In genomic region chr1:206723500-206724472, GRCh38 we compare ENCODE assay signal across 10 cellular contexts. TPM values are rescaled to one million over a fixed set of nuclear protein-coding genes. Genes with fewer than 3 reads are reported as not detected.
DNase-seq lines count a peak whose midpoint lies in the region; ATAC-seq and TF ChIP-seq lines count a peak whose summit lies in the region.
"Had no signal": no experiment of that assay in that cellular context is flagged by ENCODE, and none has a peak within 500 bp of the region (broad histone marks: within the 10 kb centered on the region; RNA-seq: fewer than 3 reads in every experiment).

No MANE protein-coding gene starts in this region.

- H3K36me3 Mint-ChIP-seq in activated naive CD4-positive, alpha-beta T cell treated with anti-CD3 and anti-CD28 coated beads, Interleukin-2, amount 10 ng/mL, durations not matched to agents 7 days and 5 days, result peaks cover under 1% of the 10 kb centered on the region

- CTCF ChIA-PET in activated naive CD4-positive, alpha-beta T cell treated with anti-CD3 and anti-CD28 coated beads, Interleukin-2, amount 10 ng/mL, durations not matched to agents 7 days and 5 days (lab: Charles Lee), result interaction anchor here (0.6 to 14.7 kb wide), 13 partner anchors 9 to 257 kb away, joined by 3 to 233 read pairs (median 5); no protein-coding TSS in a partner anchor

- H3K27me3 Mint-ChIP-seq in activated naive CD4-positive, alpha-beta T cell treated with anti-CD3 and anti-CD28 coated beads, Interleukin-2, amount 10 ng/mL, durations not matched to agents 7 days and 5 days, result no peaks in the 10 kb centered on the region

- no peak for TF ChIP-seq CTCF in cardiac fibroblast (IDR thresholded peaks at IDR 0.05; ENCODE audit: low read depth, low read length)
- peak in 1 of 4 donors; percentile 19 for TF ChIP-seq CTCF in right lobe of liver (IDR thresholded peaks at IDR 0.05)
- TF ChIP-seq CTCF in uterus (IDR thresholded peaks at IDR 0.05), result peak in 1 of 4 experiments; percentile 23

- no peak for DNase-seq in activated naive CD4-positive, alpha-beta T cell treated with anti-CD3 and anti-CD28 coated beads, Interleukin-2, amount 10 ng/mL, durations not matched to agents 7 days and 5 days
- DNase-seq in activated naive CD4-positive, alpha-beta T cell (lab: John Stamatoyannopoulos, UW), result no peak
- DNase-seq in cardiac fibroblast (ENCODE audit: low read depth in 2 of 2) (peak; percentile 84 to 94), right lobe of liver (peak; percentile 77 to 81 (median 80)), uterus (peak; percentile 54 to 65), activated gamma-delta T cell treated with Interleukin-2 at 50 U/mL for 16 hours (no peak), NCI-H446 (lab: John Stamatoyannopoulos, UW) (no peak)

- peaks cover 32% of the 10 kb centered on the region for H3K4me1 Mint-ChIP-seq in activated naive CD4-positive, alpha-beta T cell treated with anti-CD3 and anti-CD28 coated beads, Interleukin-2, amount 10 ng/mL, durations not matched to agents 7 days and 5 days

- H3K27ac ChIP-seq in right lobe of liver (peak overlapping the region; percentile 67 to 95 (median 91)), uterus (peak overlapping the region; percentile 14 to 69)

- peak overlapping the region; percentile 25 for H3K27ac Mint-ChIP-seq in activated naive CD4-positive, alpha-beta T cell treated with anti-CD3 and anti-CD28 coated beads, Interleukin-2, amount 10 ng/mL, durations not matched to agents 7 days and 5 days

- H3K4me1 ChIP-seq in right lobe of liver (peaks cover 0 to 60% (median 24%) of the 10 kb centered on the region in 4 donors), uterus (peaks cover 0 to 14% of the 10 kb centered on the region in 2 donors)
- H3K4me1 ChIP-seq: HAP-1 had no signal

- H3K9me3 ChIP-seq in right lobe of liver (no peaks in the 10 kb centered on the region), uterus (no peaks in the 10 kb centered on the region)
- H3K9me3 ChIP-seq: HAP-1 had no signal

- no peak overlapping the region for H3K4me3 Mint-ChIP-seq in activated naive CD4-positive, alpha-beta T cell treated with anti-CD3 and anti-CD28 coated beads, Interleukin-2, amount 10 ng/mL, durations not matched to agents 7 days and 5 days

- intact Hi-C loops in right lobe of liver (cut with DNase I) (no loop called here), uterus (cut with DNase I; ENCODE audit: low total_unique reads) (loop anchor here (10.0 kb wide), 1 partner anchor 99 kb away; no protein-coding TSS in a partner anchor)

- peak; percentile 81 to 89 (median 86) for ATAC-seq in right lobe of liver
- ATAC-seq in GM19397 (IDR thresholded peaks at IDR 0.05; ENCODE audit: unreplicated experiment), result no peak

- H3K27me3 ChIP-seq in right lobe of liver, result no peaks in the 10 kb centered on the region
- no peaks in the 10 kb centered on the region for H3K27me3 ChIP-seq in uterus

- H3K36me3 ChIP-seq in right lobe of liver, result no peaks in the 10 kb centered on the region
- no peaks in the 10 kb centered on the region for H3K36me3 ChIP-seq in uterus
- H3K36me3 ChIP-seq: HAP-1 had no signal

- TF ChIP-seq POLR2A in right lobe of liver (IDR thresholded peaks at IDR 0.05) (peak; percentile 83), uterus (IDR thresholded peaks at IDR 0.05) (no peak)

- H3K4me3 ChIP-seq in cardiac fibroblast (replicated peaks in 1 of 2; ENCODE audit: low read depth in 2 of 2, low read length in 2 of 2) (no peak overlapping the region), right lobe of liver (no peak overlapping the region), uterus (no peak overlapping the region)
- H3K4me3 ChIP-seq: HAP-1 had no signal

- 15% methylated on average over 15 of the region's 16 CpGs for WGBS in right lobe of liver (ENCODE audit: insufficient coverage, low coverage, low lambda C conversion rate, missing lambda C conversion rate)

- no peaks in the 10 kb centered on the region for H3K9me3 Mint-ChIP-seq in activated naive CD4-positive, alpha-beta T cell treated with anti-CD3 and anti-CD28 coated beads, Interleukin-2, amount 10 ng/mL, durations not matched to agents 7 days and 5 days

RNA-seq across cellular contexts. Expression of gene MAPKAPK2, which starts 39.1 kb away (rescaled TPM):
- total RNA-seq in right lobe of liver (10 to 100 TPM; 25.6 to 46.6 (median 34.0) TPM), uterus (10 to 100 TPM; 17.1 to 89.2 (median 27.4) TPM)

RNA-seq across cellular contexts. Expression of gene IL19, which starts 46.8 kb away (rescaled TPM):
- not detected for total RNA-seq in right lobe of liver
- total RNA-seq in uterus, result under 1 TPM in 1 of 4 donors, not detected in 3; 0.76 TPM
- total RNA-seq: NCI-H460 had no signal

RNA-seq across cellular contexts. Expression of gene IL10, which starts 48.5 kb away (rescaled TPM):
- total RNA-seq in right lobe of liver, result 1 to 10 TPM in 1 of 6 experiments, under 1 TPM in 3, not detected in 2; 0.26 to 2.2 (median 0.63) TPM
- 1 to 10 TPM in 1 of 4 donors, under 1 TPM in 1, not detected in 2; 0.55 to 3.2 TPM for total RNA-seq in uterus
- total RNA-seq: NCI-H460 had no signal

Comparison
In these comparisons a context has a peak if more than half of its experiments do, and no peak if none do; other contexts are left out.
1. DNase-seq: peak in cardiac fibroblast (2 of 2), right lobe of liver (3 of 3) and uterus (2 of 2); none in activated naive CD4-positive, alpha-beta T cell treated with anti-CD3 and anti-CD28 coated beads, Interleukin-2, amount 10 ng/mL, durations not matched to agents 7 days and 5 days (single experiment), activated naive CD4-positive, alpha-beta T cell (0 of 4), activated gamma-delta T cell treated with Interleukin-2 at 50 U/mL for 16 hours (single experiment) and NCI-H446 (0 of 2).